Comparison of ENCODE assay signal across 1 cellular context in the genomic region with DNA sequence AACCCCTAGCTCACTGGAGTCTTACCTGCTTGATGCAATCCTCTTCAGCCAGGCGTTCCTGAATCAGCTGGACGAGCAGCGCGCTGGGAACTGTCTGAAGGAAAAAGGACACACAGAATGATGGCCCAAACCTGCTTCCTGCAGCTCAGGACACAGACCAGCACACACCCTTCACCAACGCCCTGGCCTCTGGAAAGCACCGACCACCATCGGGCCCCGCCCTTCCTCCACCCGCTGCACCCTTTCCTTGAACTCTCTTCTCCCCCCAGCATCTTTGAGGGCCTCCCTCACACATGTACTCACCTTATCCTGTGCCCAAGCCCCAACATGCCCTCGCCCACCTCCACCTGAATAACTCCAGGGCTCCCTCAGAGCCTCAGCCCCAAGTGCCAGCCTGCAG.
TF ChIP-seq lines count a peak whose summit lies in the region.

No MANE protein-coding gene starts in this region.

TF ChIP-seq in H1, 55 proteins besides CTCF, POLR2A, EP300 and RAD21 (continued from another document):
- TF ChIP-seq POU5F1 (IDR thresholded peaks at IDR 0.05; ENCODE audit: low read depth, low read length) (no peak), PHF8 (conservative IDR thresholded peaks at IDR 0.05; ENCODE audit: low read depth, low read length) (no peak), CBX5 (IDR thresholded peaks at IDR 0.05; ENCODE audit: low read depth, low read length) (no peak), CBX8 (IDR thresholded peaks at IDR 0.05; ENCODE audit: borderline replicate concordance, low read depth, low read length) (no peak), ATF3 (IDR thresholded peaks at IDR 0.05; ENCODE audit: insufficient read depth, low read depth, low read length) (no peak), CTBP2 (IDR thresholded peaks at IDR 0.05; ENCODE audit: borderline replicate concordance, insufficient read depth, insufficient read length, low read length) (no peak), ATF2 (IDR thresholded peaks at IDR 0.05; ENCODE audit: low read length) (no peak), SP4 (IDR thresholded peaks at IDR 0.05; ENCODE audit: low read length) (no peak), SIX5 (IDR thresholded peaks at IDR 0.05; ENCODE audit: low read depth, low read length) (no peak), HDAC6 (IDR thresholded peaks at IDR 0.05; ENCODE audit: low read depth, low read length) (no peak), BCL11A (IDR thresholded peaks at IDR 0.05; ENCODE audit: low read depth in 2 of 2, low read length in 2 of 2) (no peak), CEBPB (IDR thresholded peaks at IDR 0.05; ENCODE audit: low read depth, low read length) (no peak), SRF (IDR thresholded peaks at IDR 0.05; ENCODE audit: low read depth, low read length) (no peak), TCF12 (IDR thresholded peaks at IDR 0.05; ENCODE audit: low read depth, low read length) (no peak), KDM5A (IDR thresholded peaks at IDR 0.05; ENCODE audit: low read length) (no peak), SIN3A (conservative IDR thresholded peaks at IDR 0.05 in 1 of 2, IDR thresholded peaks at IDR 0.05 in 1 of 2; ENCODE audit: low read depth in 1 of 2, low read length in 2 of 2) (no peak)
